In genomic region chr1:5611431-5611830, GRCh38 we compare ENCODE assay signal across 21 cellular contexts.
DNase-seq lines count a peak whose midpoint lies in the region; ATAC-seq lines count a peak whose summit lies in the region.
"Had no signal": no experiment of that assay in that cellular context is flagged by ENCODE, and none has a peak within 500 bp of the region (broad histone marks: within the 10 kb centered on the region; RNA-seq: fewer than 3 reads in every experiment).

No MANE protein-coding gene starts in this region.

- DNase-seq in activated naive CD8-positive, alpha-beta T cell treated with anti-CD3 and anti-CD28 coated beads, Interleukin-2, amount 50 U/mL, for 24 hours: no peak
- DNase-seq in epithelial cell of prostate (ENCODE audit: low read depth, low spot score) (no peak), left ventricle myocardium superior (no peak)
- no peak for DNase-seq in activated T-cell treated with anti-CD3 and anti-CD28 coated beads, Interleukin-2, amount 50 U/mL, for 1 hour
- DNase-seq: AML-193, DMS 273 treated with DMSO at 0.1 percent for 48 hours, DND-41, H9, MV-4-11, NCI-H187, NCI-H2107, NCI-H2227 treated with DMSO at 0.1 percent for 48 hours, NCI-H510A treated with DMSO at 0.1 percent for 48 hours, NCI-H774, OCI-M1, SJCRH30 had no signal

- H3K36me3 Mint-ChIP-seq in activated naive CD8-positive, alpha-beta T cell: no peaks in the 10 kb centered on the region
- H3K36me3 Mint-ChIP-seq in activated naive CD8-positive, alpha-beta T cell treated with anti-CD3 and anti-CD28 coated beads, Interleukin-2, amount 50 U/mL, for 24 hours (ENCODE audit: low read depth): peaks cover 2% of the 10 kb centered on the region

- intact Hi-C loops in left ventricle myocardium superior (cut with micrococcal nuclease): no loop called here

- WGBS in mesodermal cell (ENCODE audit: insufficient coverage in 2 of 2), 2 experiments: 93 to 94% methylated on average over 2 of the region's 2 CpGs

- peaks cover 7% of the 10 kb centered on the region for H3K4me1 ChIP-seq in mesodermal cell (ENCODE audit: control insufficient read depth, insufficient read depth, low read length, poor library complexity, severe bottlenecking)
- H3K4me1 ChIP-seq: SJCRH30 had no signal

- H3K4me1 Mint-ChIP-seq in activated naive CD8-positive, alpha-beta T cell (ENCODE audit: low read depth): no peaks in the 10 kb centered on the region
- H3K4me1 Mint-ChIP-seq in activated naive CD8-positive, alpha-beta T cell treated with anti-CD3 and anti-CD28 coated beads, Interleukin-2, amount 50 U/mL, for 24 hours: no peaks in the 10 kb centered on the region
- H3K4me1 Mint-ChIP-seq: H9 had no signal

- H3K4me3 Mint-ChIP-seq in activated naive CD8-positive, alpha-beta T cell: no peak overlapping the region
- no peak overlapping the region for H3K4me3 Mint-ChIP-seq in activated naive CD8-positive, alpha-beta T cell treated with anti-CD3 and anti-CD28 coated beads, Interleukin-2, amount 50 U/mL, for 24 hours
- H3K4me3 Mint-ChIP-seq: H9 had no signal

- H3K9me3 Mint-ChIP-seq in activated naive CD8-positive, alpha-beta T cell (ENCODE audit: low read depth): no peaks in the 10 kb centered on the region
- peaks cover 16% of the 10 kb centered on the region for H3K9me3 Mint-ChIP-seq in activated naive CD8-positive, alpha-beta T cell treated with anti-CD3 and anti-CD28 coated beads, Interleukin-2, amount 50 U/mL, for 24 hours

- peaks cover 27% of the 10 kb centered on the region for H3K27me3 Mint-ChIP-seq in activated naive CD8-positive, alpha-beta T cell
- peaks cover 28% of the 10 kb centered on the region for H3K27me3 Mint-ChIP-seq in activated naive CD8-positive, alpha-beta T cell treated with anti-CD3 and anti-CD28 coated beads, Interleukin-2, amount 50 U/mL, for 24 hours

- H3K9me3 ChIP-seq in mesodermal cell (ENCODE audit: control insufficient read depth, low read length): no peaks in the 10 kb centered on the region
- H3K9me3 ChIP-seq: SJCRH30 had no signal

- peak overlapping the region; percentile 69 for H3K27ac ChIP-seq in epithelial cell of prostate
- peak overlapping the region; percentile 73 for H3K27ac ChIP-seq in mesodermal cell (ENCODE audit: low read depth, low read length, severe bottlenecking)
- H3K27ac ChIP-seq: 22Rv1, SJCRH30 had no signal

- peak overlapping the region; percentile 19 for H3K27ac Mint-ChIP-seq in activated naive CD8-positive, alpha-beta T cell
- H3K27ac Mint-ChIP-seq in activated naive CD8-positive, alpha-beta T cell treated with anti-CD3 and anti-CD28 coated beads, Interleukin-2, amount 50 U/mL, for 24 hours: no peak overlapping the region
- H3K27ac Mint-ChIP-seq: H9 had no signal

- ATAC-seq in activated naive CD8-positive, alpha-beta T cell treated with anti-CD3 and anti-CD28 coated beads, Interleukin-2, amount 50 U/mL, for 24 hours: no peak
- no peak for ATAC-seq in HG02884 (IDR thresholded peaks at IDR 0.05; ENCODE audit: unreplicated experiment)
- no peak for ATAC-seq in left ventricle myocardium superior
- ATAC-seq in HG03354 (IDR thresholded peaks at IDR 0.05; ENCODE audit: poor library complexity, severe bottlenecking, unreplicated experiment): no peak

- H3K4me3 ChIP-seq in mesodermal cell (ENCODE audit: extremely low read depth, insufficient read depth, low read length, poor library complexity, severe bottlenecking): no peak overlapping the region
- H3K4me3 ChIP-seq: SJCRH30 had no signal

- no peaks in the 10 kb centered on the region for H3K36me3 ChIP-seq in mesodermal cell (ENCODE audit: control insufficient read depth, insufficient read depth, low read length)
- H3K36me3 ChIP-seq: SJCRH30 had no signal
